In genomic region chr1:166017395-166017794, GRCh38 we compare ENCODE assay signal across 20 cellular contexts.
DNase-seq lines count a peak whose midpoint lies in the region; ATAC-seq and TF ChIP-seq lines count a peak whose summit lies in the region.
"Had no signal": no experiment of that assay in that cellular context is flagged by ENCODE, and none has a peak within 500 bp of the region (broad histone marks: within the 10 kb centered on the region; RNA-seq: fewer than 3 reads in every experiment).

No MANE protein-coding gene starts in this region.

- no peak overlapping the region for H3K27ac ChIP-seq in DND-41 (ENCODE audit: low read length)
- no peak overlapping the region for H3K27ac ChIP-seq in OCI-LY7 (ENCODE audit: low read depth, low read length, poor library complexity, severe bottlenecking)
- H3K27ac ChIP-seq in right atrium auricular region: no peak overlapping the region
- H3K27ac ChIP-seq: adrenal gland, GM23248, lower lobe of right lung, tibial artery, VCaP had no signal

- H3K4me2 ChIP-seq in DND-41 (ENCODE audit: insufficient read depth, low read length) (no peak overlapping the region), OCI-LY7 (ENCODE audit: low read length) (no peak overlapping the region)

- BruUV-seq in OCI-LY7 (replicated peaks; lab: Mats Ljungman, UMichigan): no TSS peak

- H3K4me1 Mint-ChIP-seq in natural killer cell: no peaks in the 10 kb centered on the region
- H3K4me1 Mint-ChIP-seq: naive B cell; stimulated activated naive B cell treated with anti-CD40 and anti-IgM and Interleukin-4, amounts not matched to agents 10 μg/mL and 1 μg/mL and 100 μg/mL, for 72 hours had no signal

- H2AFZ ChIP-seq in DND-41 (ENCODE audit: low read depth, low read length) (no peak overlapping the region), OCI-LY7 (ENCODE audit: low read length) (no peak overlapping the region)
- H2AFZ ChIP-seq: GM23248 had no signal

- TF ChIP-seq CTCF in DND-41 (IDR thresholded peaks at IDR 0.05; ENCODE audit: borderline replicate concordance, extremely low read depth, low read length, poor library complexity, severe bottlenecking) (peak; percentile 32), GM13977 (IDR thresholded peaks at IDR 0.05; ENCODE audit: extremely low read depth, insufficient read depth, missing control alignments) (peak; percentile 38), OCI-LY7 (conservative IDR thresholded peaks at IDR 0.05; ENCODE audit: low read length) (peak; percentile 68), natural killer cell (IDR thresholded peaks at IDR 0.05) (no peak), right atrium auricular region (IDR thresholded peaks at IDR 0.05) (no peak)

- H3K79me2 ChIP-seq in DND-41 (ENCODE audit: insufficient read depth, low read length) (no peaks in the 10 kb centered on the region), OCI-LY7 (ENCODE audit: insufficient read depth, low read depth, low read length) (no peaks in the 10 kb centered on the region)

- no peaks in the 10 kb centered on the region for H3K36me3 Mint-ChIP-seq in natural killer cell
- H3K36me3 Mint-ChIP-seq: stimulated activated naive B cell treated with anti-CD40 and anti-IgM and Interleukin-4, amounts not matched to agents 10 μg/mL and 1 μg/mL and 100 μg/mL, for 72 hours had no signal

- no peaks in the 10 kb centered on the region for H4K20me1 ChIP-seq in DND-41 (ENCODE audit: insufficient read depth, low read length)
- H4K20me1 ChIP-seq in OCI-LY7 (ENCODE audit: insufficient read depth, low read length): no peaks in the 10 kb centered on the region

- peaks cover 0 to 3% of the 10 kb centered on the region in 2 donors for H3K9me3 Mint-ChIP-seq in natural killer cell
- H3K9me3 Mint-ChIP-seq: activated T-helper 2 cell treated with anti-CD3 and anti-CD28 coated beads, Interferon-gamma antibody, Interleukin-2, Interleukin-4, amounts not matched to agents 10 μg/mL and 5 μg/mL and 100 μg/mL, durations not matched to agents 14 hours and 24 hours and 36 hours; stimulated activated naive B cell treated with anti-CD40 and anti-IgM and Interleukin-4, amounts not matched to agents 10 μg/mL and 1 μg/mL and 100 μg/mL, for 72 hours had no signal

- no peak overlapping the region for H3K4me3 Mint-ChIP-seq in natural killer cell
- H3K4me3 Mint-ChIP-seq: naive B cell; stimulated activated naive B cell treated with anti-CD40 and anti-IgM and Interleukin-4, amounts not matched to agents 10 μg/mL and 1 μg/mL and 100 μg/mL, for 72 hours had no signal

- no peak overlapping the region for H3K4me3 ChIP-seq in DND-41 (ENCODE audit: low read depth in 1 of 2, low read length in 2 of 2)
- no peak overlapping the region for H3K4me3 ChIP-seq in OCI-LY7 (ENCODE audit: low read depth, low read length, poor library complexity, severe bottlenecking)
- H3K4me3 ChIP-seq in right atrium auricular region: no peak overlapping the region
- H3K4me3 ChIP-seq: adrenal gland, GM23248, lower lobe of right lung, tibial artery had no signal

- DNase-seq in DND-41 (no peak), GM13977 (ENCODE audit: low spot score) (no peak), OCI-LY7 (ENCODE audit: low spot score) (peak; percentile 5), iPS-NIHi11 (ENCODE audit: low spot score) (peak; percentile 64), natural killer cell (no peak), right atrium auricular region (ENCODE audit: low spot score) (no peak), foreskin melanocyte (no peak), hypothalamus (lab: John Stamatoyannopoulos, UW) (no peak)
- DNase-seq: activated CD8-positive, alpha-beta memory T cell treated with anti-CD3 and anti-CD28 coated beads for 24 hours; adrenal gland; GM23248; lower lobe of right lung; naive B cell; NCI-H2081; NCI-H526; RPMI8226; stimulated activated naive B cell treated with anti-CD40 and anti-IgM and Interleukin-4, amounts not matched to agents 10 μg/mL and 1 μg/mL and 100 μg/mL, for 72 hours; tibial artery had no signal

- intact Hi-C loops in OCI-LY7 (cut with micrococcal nuclease; ENCODE audit: unreplicated experiment): no loop called here
- intact Hi-C loops in natural killer cell (cut with micrococcal nuclease): no loop called here

- CTCF ChIA-PET in OCI-LY7 (lab: Charles Lee; ENCODE audit: unreplicated experiment): no interaction called here

- H3K36me3 ChIP-seq in DND-41 (ENCODE audit: insufficient read depth, low read length): no peaks in the 10 kb centered on the region
- H3K36me3 ChIP-seq in OCI-LY7 (ENCODE audit: insufficient read depth, low read length): no peaks in the 10 kb centered on the region
- no peaks in the 10 kb centered on the region for H3K36me3 ChIP-seq in right atrium auricular region
- H3K36me3 ChIP-seq: adrenal gland, lower lobe of right lung, tibial artery had no signal

- H3K27me3 Mint-ChIP-seq in natural killer cell (ENCODE audit: low read depth in 2 of 2): peaks cover 8 to 19% of the 10 kb centered on the region in 2 donors

- POLR2A ChIA-PET in OCI-LY7 (lab: Charles Lee): interaction anchor here (0.5 kb wide), 1 partner anchor 393 kb away, joined by 3 read pairs; no protein-coding TSS in a partner anchor

- ATAC-seq in DND-41 (ENCODE audit: insufficient read depth, low read depth) (peak; percentile 61; the same call in 1 of the 3 replicates), natural killer cell (no peak)
- ATAC-seq: lower lobe of right lung; stimulated activated naive B cell treated with anti-CD40 and anti-IgM and Interleukin-4, amounts not matched to agents 10 μg/mL and 1 μg/mL and 100 μg/mL, for 72 hours had no signal

- peaks cover 29% of the 10 kb centered on the region for H3K27me3 ChIP-seq in DND-41 (ENCODE audit: insufficient read depth, low read length, poor library complexity)
- H3K27me3 ChIP-seq in right atrium auricular region: no peaks in the 10 kb centered on the region
- H3K27me3 ChIP-seq: adrenal gland, tibial artery had no signal

- H3K9me3 ChIP-seq in DND-41 (ENCODE audit: insufficient read depth, low read length, severe bottlenecking) (no peaks in the 10 kb centered on the region), OCI-LY7 (ENCODE audit: low read length) (no peaks in the 10 kb centered on the region), right atrium auricular region (no peaks in the 10 kb centered on the region)
- H3K9me3 ChIP-seq: adrenal gland, lower lobe of right lung, tibial artery had no signal

- no peak overlapping the region for H3K9ac ChIP-seq in DND-41 (ENCODE audit: low read depth, low read length)
- H3K9ac ChIP-seq: GM23248 had no signal

- H3K9me2 ChIP-seq in OCI-LY7 (ENCODE audit: insufficient read depth, low read length): no peaks in the 10 kb centered on the region

- no peaks in the 10 kb centered on the region for H3K4me1 ChIP-seq in DND-41 (ENCODE audit: insufficient read depth, low read length)
- H3K4me1 ChIP-seq in OCI-LY7 (ENCODE audit: insufficient read depth, low read length, poor library complexity, severe bottlenecking): no peaks in the 10 kb centered on the region
- peaks cover 0 to 8% of the 10 kb centered on the region in 2 donors for H3K4me1 ChIP-seq in right atrium auricular region
- H3K4me1 ChIP-seq: adrenal gland, lower lobe of right lung, tibial artery had no signal

- in situ Hi-C loops in GM13977 (cut with MboI; ENCODE audit: low pct_unique_long_range_greater_than_20kb, low sequenced_read_pairs, unreplicated experiment): no loop called here

- H3K27ac Mint-ChIP-seq in natural killer cell: no peak overlapping the region
- H3K27ac Mint-ChIP-seq: activated T-helper 2 cell treated with anti-CD3 and anti-CD28 coated beads, Interferon-gamma antibody, Interleukin-2, Interleukin-4, amounts not matched to agents 10 μg/mL and 5 μg/mL and 100 μg/mL, durations not matched to agents 14 hours and 24 hours and 36 hours; naive B cell; stimulated activated naive B cell treated with anti-CD40 and anti-IgM and Interleukin-4, amounts not matched to agents 10 μg/mL and 1 μg/mL and 100 μg/mL, for 72 hours had no signal

Comparison
In these comparisons a context has a peak if more than half of its experiments do, and no peak if none do; other contexts are left out.
1. DNase-seq: peak in OCI-LY7 (single experiment) and iPS-NIHi11 (single experiment); none in DND-41 (single experiment), GM13977 (single experiment), natural killer cell (single experiment), right atrium auricular region (single experiment), foreskin melanocyte (single experiment) and hypothalamus (0 of 51).
2. CTCF ChIP-seq: peak in DND-41 (single experiment), GM13977 (single experiment) and OCI-LY7 (single experiment); none in natural killer cell (single experiment) and right atrium auricular region (0 of 2).